8 cellular contexts compared by ENCODE assay signal in genomic region chr1:169794530-169795416, GRCh38. TPM values are rescaled to one million over a fixed set of nuclear protein-coding genes. Genes with fewer than 3 reads are reported as not detected.
A peak's percentile ranks its signal among the peaks of the same experiment; 100 is the strongest.
DNase-seq lines count a peak whose midpoint lies in the region; ATAC-seq and TF ChIP-seq lines count a peak whose summit lies in the region.

TSS of gene METTL18 (minus strand) at chr1:169794907. CDS start at chr1:169793695, 1,212 bp downstream.

- DNase-seq in DMS153 treated with DMSO at 0.1 percent for 48 hours (lab: John Stamatoyannopoulos, UW; ENCODE audit: unreplicated experiment) (peak; percentile 96), KBM-7 (peak; percentile 98)
- peak; percentile 91 for DNase-seq in activated T-cell treated with anti-CD3 and anti-CD28 coated beads, Interleukin-2, amount 50 U/mL, for 24 hours
- peak; percentile 74 for DNase-seq in stimulated activated CD8-positive, alpha-beta memory T cell treated with anti-CD3 and anti-CD28 coated beads, Interleukin-7, amount 100 ng/mL, for 24 hours (ENCODE audit: low read depth)

- no peaks in the 10 kb centered on the region for H3K9me3 ChIP-seq in muscle layer of colon (ENCODE audit: low read length)

- H3K27ac ChIP-seq in muscle layer of colon (ENCODE audit: low read depth, low read length): peak within 1 kb of the TSS; percentile 88

- H3K4me3 ChIP-seq in muscle layer of colon (ENCODE audit: low read depth in 1 of 2, low read length in 2 of 2): peak within 1 kb of the TSS; percentile 85 to 93

- peak within 1 kb of the TSS; percentile 98 for H3K4me3 Mint-ChIP-seq in activated T-cell treated with anti-CD3 and anti-CD28 coated beads, Interleukin-2, amount 50 U/mL, for 24 hours

- peaks cover 8% of the 10 kb centered on the region for H3K4me1 ChIP-seq in muscle layer of colon (ENCODE audit: insufficient read depth, low read length)

- peak; percentile 96 for ATAC-seq in GM21717 (IDR thresholded peaks at IDR 0.05; ENCODE audit: unreplicated experiment)
- ATAC-seq in esophagus mucosa: peak; percentile 100

- H3K4me1 Mint-ChIP-seq in activated T-cell treated with anti-CD3 and anti-CD28 coated beads, Interleukin-2, amount 50 U/mL, for 24 hours (ENCODE audit: low read depth): peaks cover 53% of the 10 kb centered on the region

- no peaks in the 10 kb centered on the region for H3K9me3 Mint-ChIP-seq in activated T-cell treated with anti-CD3 and anti-CD28 coated beads, Interleukin-2, amount 50 U/mL, for 24 hours

- H3K36me3 Mint-ChIP-seq in activated T-cell treated with anti-CD3 and anti-CD28 coated beads, Interleukin-2, amount 50 U/mL, for 24 hours (ENCODE audit: low read depth): peaks cover 79% of the 10 kb centered on the region

- peak within 1 kb of the TSS; percentile 55 for H3K9ac ChIP-seq in muscle layer of colon (ENCODE audit: low read length)

- in situ Hi-C loops in KBM-7 (cut with MboI; ENCODE audit: low pct_unique_long_range_greater_than_20kb, low sequenced_read_pairs): no loop called here

- no peaks in the 10 kb centered on the region for H3K27me3 ChIP-seq in muscle layer of colon (ENCODE audit: control insufficient read depth in 1 of 2, insufficient read depth in 2 of 2, low read length in 2 of 2)

- H3K36me3 ChIP-seq in muscle layer of colon (ENCODE audit: insufficient read depth, low read length): no peaks in the 10 kb centered on the region

- H3K27me3 Mint-ChIP-seq in activated T-cell treated with anti-CD3 and anti-CD28 coated beads, Interleukin-2, amount 50 U/mL, for 24 hours: no peaks in the 10 kb centered on the region

- peak within 1 kb of the TSS; percentile 99 for H3K27ac Mint-ChIP-seq in activated T-cell treated with anti-CD3 and anti-CD28 coated beads, Interleukin-2, amount 50 U/mL, for 24 hours

TF ChIP-seq in PFSK-1, 5 proteins besides CTCF, POLR2A, EP300 and RAD21:
- peak; percentile 94 for TF ChIP-seq TAF1 (IDR thresholded peaks at IDR 0.05; ENCODE audit: borderline replicate concordance, insufficient read depth, low read length)
- no peak for TF ChIP-seq FOXP2 (optimal IDR thresholded peaks at IDR 0.05; ENCODE audit: borderline replicate concordance, extremely low read depth, extremely low read length, insufficient read depth)
- TF ChIP-seq REST (IDR thresholded peaks at IDR 0.05; ENCODE audit: insufficient read depth in 1 of 2, low read depth in 2 of 2, low read length in 2 of 2): peak; percentile 23 to 36; a peak in 2 of 4 replicates
- peak; percentile 94 for TF ChIP-seq POLR2AphosphoS5 (IDR thresholded peaks at IDR 0.05; ENCODE audit: low read depth, low read length)
TF ChIP-seq in PFSK-1: peak in this region for 3.

RNA-seq across cellular contexts. Expression of gene METTL18, which starts in this region (rescaled TPM):
- 4.6 TPM for polyA plus RNA-seq in PFSK-1 (2012; ENCODE audit: insufficient read length, low read depth)
- 5.5 TPM for total RNA-seq in esophagus mucosa

Comparison
In these comparisons a context has a peak if more than half of its experiments do, and no peak if none do; other contexts are left out.
1. Peak in every context shown above with its lines: DNase-seq, ATAC-seq, H3K4me3 ChIP-seq and H3K27ac ChIP-seq.